8 cellular contexts compared by ENCODE assay signal in genomic region chr2:159755788-159756187, GRCh38. TPM values are rescaled to one million over a fixed set of nuclear protein-coding genes. Genes with fewer than 3 reads are reported as not detected.
DNase-seq lines count a peak whose midpoint lies in the region; ATAC-seq and TF ChIP-seq lines count a peak whose summit lies in the region.

No MANE protein-coding gene starts in this region.

- DNase-seq in NCI-H146 (lab: John Stamatoyannopoulos, UW) (peak; percentile 14), NCI-H146 treated with DMSO at 0.1 percent for 48 hours (lab: John Stamatoyannopoulos, UW; ENCODE audit: unreplicated experiment) (no peak), HCT116 (ENCODE audit: low read depth, low spot score) (peak; percentile 75), astrocyte of the hippocampus (ENCODE audit: low read depth, low spot score) (peak; percentile 53), mucosa of descending colon (no peak), caudate nucleus (lab: John Stamatoyannopoulos, UW) (no peak), ascending aorta (ENCODE audit: low spot score in 2 of 2) (no peak)

- BruUV-seq in HCT116 (replicated peaks; lab: Mats Ljungman, UMichigan) = no TSS peak

- H3K4me1 ChIP-seq in HCT116 (ENCODE audit: control insufficient read depth in 1 of 2, insufficient read depth in 2 of 2, low read length in 2 of 2) (peaks cover 0 to 17% of the 10 kb centered on the region in 2 experiments; a peak in 2 of 4 replicates), mucosa of descending colon (ENCODE audit: low read depth) (no peaks in the 10 kb centered on the region), ascending aorta (peaks cover 0 to 11% of the 10 kb centered on the region in 2 donors)

- no peak for TF ChIP-seq POLR2A in HCT116 (IDR thresholded peaks at IDR 0.05; ENCODE audit: borderline replicate concordance, extremely low read depth, insufficient read depth, insufficient read length)

- H3K27ac ChIP-seq in HCT116 (ENCODE audit: low read depth, low read length) (no peak overlapping the region; the same call in 1 of the 2 replicates), caudate nucleus (ENCODE audit: low read depth, low read length) (no peak overlapping the region), ascending aorta (peak overlapping the region in 1 of 2 donors; percentile 35)

- POLR2A ChIA-PET in HCT116 (lab: Charles Lee) = interaction anchor here (1.1 kb wide), 2 partner anchors 9 to 23 kb away, joined by 4 to 5 read pairs; no protein-coding TSS in a partner anchor

- H4K20me1 ChIP-seq in HCT116 (ENCODE audit: insufficient read depth) = peaks cover 17% of the 10 kb centered on the region

- H3K9me2 ChIP-seq in HCT116 (ENCODE audit: insufficient read depth) = no peaks in the 10 kb centered on the region

- peak; percentile 94 for ATAC-seq in HCT116
- peak; percentile 60 for ATAC-seq in mucosa of descending colon
- ATAC-seq in GM19467 (IDR thresholded peaks at IDR 0.05; ENCODE audit: unreplicated experiment) = no peak

- CTCF ChIA-PET in HCT116 (lab: Charles Lee) = interaction anchor here (0.6 to 1.7 kb wide), 6 partner anchors 9 to 292 kb away, joined by 3 to 7 read pairs (median 3); no protein-coding TSS in a partner anchor

- TF ChIP-seq RAD21 in HCT116 (IDR thresholded peaks at IDR 0.05; ENCODE audit: low read depth) = peak; percentile 47

- H3K9ac ChIP-seq in HCT116 (ENCODE audit: low read length) = no peak overlapping the region

- peaks cover 98% of the 10 kb centered on the region for H3K79me2 ChIP-seq in HCT116 (ENCODE audit: insufficient read depth, low read length)

- H3K27me3 ChIP-seq in HCT116 (ENCODE audit: insufficient read depth, low read length) (no peaks in the 10 kb centered on the region), ascending aorta (no peaks in the 10 kb centered on the region)

- no peak overlapping the region for H3K4me3 ChIP-seq in HCT116 (replicated peaks in 1 of 2; ENCODE audit: low read depth in 1 of 2, low read length in 2 of 2)
- no peak overlapping the region for H3K4me3 ChIP-seq in mucosa of descending colon
- H3K4me3 ChIP-seq in ascending aorta = no peak overlapping the region

- H3K36me3 ChIP-seq in HCT116 (ENCODE audit: control insufficient read depth in 1 of 2, insufficient read depth in 2 of 2, low read length in 2 of 2) (peaks cover 35 to 36% of the 10 kb centered on the region in 2 experiments), mucosa of descending colon (ENCODE audit: low read depth) (no peaks in the 10 kb centered on the region), ascending aorta (peaks cover 16 to 48% of the 10 kb centered on the region in 2 donors)

- intact Hi-C loops in HCT116 (cut with micrococcal nuclease) = no loop called here
- intact Hi-C loops in mucosa of descending colon (cut with DNase I, micrococcal nuclease) = no loop called here
- intact Hi-C loops in ascending aorta (cut with DNase I) = no loop called here

- H2AFZ ChIP-seq in HCT116 (ENCODE audit: low read depth, low read length, poor library complexity, severe bottlenecking) = no peak overlapping the region

- peak; percentile 25 to 59 (median 50); a peak in 4 of 6 replicates for TF ChIP-seq CTCF in HCT116 (IDR thresholded peaks at IDR 0.05 in 2 of 3, conservative IDR thresholded peaks at IDR 0.05 in 1 of 3; ENCODE audit: borderline replicate concordance in 1 of 3, insufficient read depth in 1 of 3, low read depth in 2 of 3, low read length in 2 of 3)
- peak; percentile 8 for TF ChIP-seq CTCF in mucosa of descending colon (IDR thresholded peaks at IDR 0.05)
- no peak for TF ChIP-seq CTCF in ascending aorta (IDR thresholded peaks at IDR 0.05)

- RAD21 ChIA-PET in HCT116 (lab: Charles Lee; ENCODE audit: low non-redundant PET in 1 of 2, low total read pairs in 2 of 2, uncharacterized antibody in 2 of 2, unreplicated experiment in 2 of 2) = interaction anchor here in 1 of 2 experiments (1.1 kb wide), 1 partner anchor 198 kb away, joined by 3 read pairs; no protein-coding TSS in a partner anchor

- no peak overlapping the region for H3K4me2 ChIP-seq in HCT116 (ENCODE audit: low read length)

- H3K9me3 ChIP-seq in HCT116 (ENCODE audit: control insufficient read depth in 1 of 2, insufficient read depth in 1 of 2, low read depth in 1 of 2, low read length in 2 of 2) = no peaks in the 10 kb centered on the region
- H3K9me3 ChIP-seq in mucosa of descending colon = no peaks in the 10 kb centered on the region
- no peaks in the 10 kb centered on the region for H3K9me3 ChIP-seq in ascending aorta

TF ChIP-seq in HCT116, 20 proteins besides CTCF, POLR2A, EP300 and RAD21:
- TF ChIP-seq ZNF274 (IDR thresholded peaks at IDR 0.05; ENCODE audit: low read depth, low read length) (no peak), JUND (IDR thresholded peaks at IDR 0.05) (peak; percentile 67), CBX3 (IDR thresholded peaks at IDR 0.05; ENCODE audit: low read depth) (peak; percentile 48; the same call in 1 of the 2 replicates), CEBPB (IDR thresholded peaks at IDR 0.05; ENCODE audit: low read depth) (0 out of 2 replicates have a peak, but pooled peaks have one; percentile 13), SP1 (IDR thresholded peaks at IDR 0.05; ENCODE audit: low read depth) (peak; percentile 48; the same call in 1 of the 2 replicates), SRF (IDR thresholded peaks at IDR 0.05; ENCODE audit: low read depth) (no peak), FOSL1 (IDR thresholded peaks at IDR 0.05; ENCODE audit: low read depth) (peak; percentile 76)

RNA-seq across cellular contexts. Expression of gene CD302, which starts 42.2 kb away (rescaled TPM):
- 0.15 TPM for total RNA-seq in HCT116 (2021; ENCODE audit: unreplicated experiment)
- polyA plus RNA-seq in HCT116 (2012) = 0.04 TPM in 1 of 2 replicates, not detected in the other
- total RNA-seq in mucosa of descending colon = 10 to 100 TPM in 2 of 3 donors, 1 to 10 TPM in 1; 9.4 to 27.1 (median 16.0) TPM
- 30.9 TPM for total RNA-seq in ascending aorta

RNA-seq across cellular contexts. Expression of gene MARCHF7, which starts 43.5 kb away (rescaled TPM):
- total RNA-seq in HCT116 (2021; ENCODE audit: unreplicated experiment) = 65.9 TPM
- polyA plus RNA-seq in HCT116 (2012) = 26.7 and 31.8 TPM in 2 replicates
- 10 to 100 TPM; 59.0 to 75.6 (median 65.6) TPM for total RNA-seq in mucosa of descending colon
- 49.4 TPM for total RNA-seq in ascending aorta

Comparison
In these comparisons a context has a peak if more than half of its experiments do, and no peak if none do; other contexts are left out.
1. DNase-seq: peak in NCI-H146 (single experiment), HCT116 (single experiment) and astrocyte of the hippocampus (single experiment); none in NCI-H146 treated with DMSO at 0.1 percent for 48 hours (single experiment), mucosa of descending colon (0 of 3), caudate nucleus (0 of 61) and ascending aorta (0 of 2).
2. CTCF ChIP-seq: peak in HCT116 (3 of 3) and mucosa of descending colon (single experiment); none in ascending aorta (0 of 3).